12 cellular contexts compared by ENCODE assay signal in the genomic region with DNA sequence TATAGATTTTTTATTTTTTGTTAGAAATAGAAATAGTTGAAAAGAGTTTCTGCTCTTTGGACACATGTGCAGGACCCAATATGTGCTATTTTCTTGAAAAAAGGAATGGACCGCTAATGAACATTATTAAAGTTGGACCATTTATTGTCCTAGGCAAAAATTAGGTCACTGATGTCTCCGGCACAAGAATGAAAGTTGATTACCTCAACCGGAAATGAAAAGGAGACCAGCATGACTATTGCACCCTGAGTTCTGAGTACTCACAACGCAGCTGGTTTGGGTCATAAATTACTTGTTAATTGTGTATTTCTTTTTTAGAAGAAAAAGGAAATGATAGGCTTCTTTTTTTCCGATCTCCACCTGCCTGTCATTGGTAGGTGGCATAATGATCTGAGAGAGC.
DNase-seq lines count a peak whose midpoint lies in the region; ATAC-seq, FAIRE-seq and TF ChIP-seq lines count a peak whose summit lies in the region.
"Had no signal": no experiment of that assay in that cellular context is flagged by ENCODE, and none has a peak within 500 bp of the region (broad histone marks: within the 10 kb centered on the region; RNA-seq: fewer than 3 reads in every experiment).

No MANE protein-coding gene starts in this region.

- no TSS peak for BruUV-seq in GM12878 (replicated peaks; lab: Mats Ljungman, UMichigan)

- TF ChIP-seq POLR2A in GM12878 (IDR thresholded peaks at IDR 0.05; ENCODE audit: low read depth, low read length) (no peak), upper lobe of left lung (IDR thresholded peaks at IDR 0.05) (no peak)

- CTCF ChIA-PET in GM12878 (lab: Yijun Ruan, JAX): no interaction called here

- H3K4me1 ChIP-seq in GM12878 (ENCODE audit: control insufficient read depth, insufficient read depth, low read length) (peaks cover 8% of the 10 kb centered on the region; the same call in 1 of the 2 replicates), lower lobe of right lung (no peaks in the 10 kb centered on the region), upper lobe of left lung (no peaks in the 10 kb centered on the region)

- peak; percentile 61 for FAIRE-seq in GM12878 (lab: Jason Lieb, UNC)

- TF ChIP-seq RAD21 in GM12878 (IDR thresholded peaks at IDR 0.05; ENCODE audit: insufficient read depth, low read depth, low read length): no peak

- H3K9me3 ChIP-seq in GM12878 (replicated peaks; ENCODE audit: control insufficient read depth, insufficient read depth, low read length) (no peaks in the 10 kb centered on the region), lower lobe of right lung (no peaks in the 10 kb centered on the region), upper lobe of left lung (no peaks in the 10 kb centered on the region)
- H3K9me3 ChIP-seq: thoracic aorta had no signal

- in situ Hi-C loops in GM12878 (cut with MboI): no loop called here

- TF ChIP-seq CTCF in GM12878 (IDR thresholded peaks at IDR 0.05 in 2 of 3, conservative IDR thresholded peaks at IDR 0.05 in 1 of 3; ENCODE audit: control insufficient read depth in 2 of 3, extremely low read depth in 1 of 3, insufficient read depth in 1 of 3, low read depth in 3 of 3, low read length in 3 of 3): no peak
- TF ChIP-seq CTCF in lower lobe of right lung (IDR thresholded peaks at IDR 0.05): no peak
- TF ChIP-seq CTCF in upper lobe of left lung (IDR thresholded peaks at IDR 0.05): no peak

- H3K4me2 ChIP-seq in GM12878 (ENCODE audit: control insufficient read depth, insufficient read depth): no peak overlapping the region

- no peak for TF ChIP-seq EP300 in GM12878 (IDR thresholded peaks at IDR 0.05; ENCODE audit: borderline replicate concordance in 1 of 2, control insufficient read depth in 1 of 2, low read depth in 2 of 2, low read length in 2 of 2)
- no peak for TF ChIP-seq EP300 in upper lobe of left lung (IDR thresholded peaks at IDR 0.05)

- no peak overlapping the region for H3K9ac ChIP-seq in GM12878 (ENCODE audit: control insufficient read depth, insufficient read depth, low read length)

- H3K36me3 ChIP-seq in GM12878 (ENCODE audit: control insufficient read depth in 2 of 2, insufficient read depth in 2 of 2, low read length in 1 of 2): no peaks in the 10 kb centered on the region
- H3K36me3 ChIP-seq in lower lobe of right lung: no peaks in the 10 kb centered on the region
- no peaks in the 10 kb centered on the region for H3K36me3 ChIP-seq in upper lobe of left lung
- H3K36me3 ChIP-seq: thoracic aorta had no signal

- WGBS in GM12878 (ENCODE audit: insufficient coverage, insufficient replicate concordance, low lambda C conversion rate, missing lambda C conversion rate): 9% methylated on average over 5 of the region's 5 CpGs
- WGBS in upper lobe of left lung, 2 donors: 53 to 64% methylated on average over 5 of the region's 5 CpGs

- no peaks in the 10 kb centered on the region for H3K27me3 ChIP-seq in GM12878 (replicated peaks in 1 of 2; ENCODE audit: control insufficient read depth in 2 of 2, insufficient read depth in 2 of 2, low read length in 1 of 2)
- no peaks in the 10 kb centered on the region for H3K27me3 ChIP-seq in lower lobe of right lung (ENCODE audit: low read depth)
- H3K27me3 ChIP-seq in upper lobe of left lung: no peaks in the 10 kb centered on the region

- SMC1A ChIA-PET in GM12878 (lab: Charles Lee; ENCODE audit: uncharacterized antibody, unreplicated experiment): no interaction called here

- no peak overlapping the region for H3K27ac ChIP-seq in GM12878 (ENCODE audit: control insufficient read depth, insufficient read depth)
- H3K27ac ChIP-seq in lower lobe of right lung: no peak overlapping the region
- H3K27ac ChIP-seq in upper lobe of left lung: no peak overlapping the region
- H3K27ac ChIP-seq: HL-60, thoracic aorta had no signal

- H4K20me1 ChIP-seq in GM12878 (ENCODE audit: control insufficient read depth, insufficient read depth): no peaks in the 10 kb centered on the region

- POLR2A ChIA-PET in GM12878 (lab: Charles Lee): no interaction called here

- RAD21 ChIA-PET in GM12878 (lab: Charles Lee; ENCODE audit: unreplicated experiment): no interaction called here

- DNase-seq in GM12878 (ENCODE audit: low read depth, low spot score): peak; percentile 24
- DNase-seq in AG08395 (ENCODE audit: low spot score): no peak
- DNase-seq in lower lobe of right lung: no peak
- no peak for DNase-seq in NCI-H2171 treated with DMSO at 0.1 percent for 48 hours (lab: John Stamatoyannopoulos, UW)
- no peak for DNase-seq in upper lobe of left lung
- DNase-seq: midbrain, NCI-H524 had no signal

- intact Hi-C loops in GM12878 (cut with micrococcal nuclease; ENCODE audit: unreplicated experiment) (no loop called here), lower lobe of right lung (cut with DNase I) (no loop called here)

- ATAC-seq in GM18499 (IDR thresholded peaks at IDR 0.05; ENCODE audit: insufficient read depth, unreplicated experiment): peak; percentile 88
- ATAC-seq in GM21390 (IDR thresholded peaks at IDR 0.05; ENCODE audit: unreplicated experiment): peak; percentile 78
- ATAC-seq in HG03175 (IDR thresholded peaks at IDR 0.05; ENCODE audit: unreplicated experiment): peak; percentile 91
- ATAC-seq in GM12878: peak; percentile 95
- ATAC-seq in lower lobe of right lung: no peak
- no peak for ATAC-seq in upper lobe of left lung (ENCODE audit: low FRiP score in 2 of 2)

- no peak overlapping the region for H2AFZ ChIP-seq in GM12878 (ENCODE audit: control insufficient read depth, low read depth, low read length)

- H3K79me2 ChIP-seq in GM12878 (ENCODE audit: control insufficient read depth, insufficient read depth, low read length): no peaks in the 10 kb centered on the region

- H3K4me3 ChIP-seq in GM12878 (no peak overlapping the region), lower lobe of right lung (no peak overlapping the region), upper lobe of left lung (no peak overlapping the region)
- H3K4me3 ChIP-seq: thoracic aorta had no signal

TF ChIP-seq in GM12878, 131 proteins besides CTCF, POLR2A, EP300 and RAD21 (continues in another document):
- TF ChIP-seq NR2C1 (IDR thresholded peaks at IDR 0.05) (0 out of 2 replicates have a peak, but pooled peaks have one; percentile 14), MTA2 (IDR thresholded peaks at IDR 0.05; ENCODE audit: low read depth) (peak; percentile 33; the same call in 1 of the 2 replicates), MXI1 (IDR thresholded peaks at IDR 0.05; ENCODE audit: low read depth, low read length) (no peak), FOXM1 (IDR thresholded peaks at IDR 0.05; ENCODE audit: low read depth, low read length) (0 out of 2 replicates have a peak, but pooled peaks have one; percentile 38), RELA (IDR thresholded peaks at IDR 0.05; ENCODE audit: borderline replicate concordance, partially characterized antibody) (no peak), ETV6 (conservative IDR thresholded peaks at IDR 0.05 in 1 of 2, IDR thresholded peaks at IDR 0.05 in 1 of 2; ENCODE audit: borderline replicate concordance in 1 of 2, low read depth in 1 of 2) (peak in 1 of 2 experiments; percentile 83; a peak in 2 of 4 replicates), RFX5 (IDR thresholded peaks at IDR 0.05; ENCODE audit: low read depth, low read length) (no peak)
- TF ChIP-seq, protein P1, sequence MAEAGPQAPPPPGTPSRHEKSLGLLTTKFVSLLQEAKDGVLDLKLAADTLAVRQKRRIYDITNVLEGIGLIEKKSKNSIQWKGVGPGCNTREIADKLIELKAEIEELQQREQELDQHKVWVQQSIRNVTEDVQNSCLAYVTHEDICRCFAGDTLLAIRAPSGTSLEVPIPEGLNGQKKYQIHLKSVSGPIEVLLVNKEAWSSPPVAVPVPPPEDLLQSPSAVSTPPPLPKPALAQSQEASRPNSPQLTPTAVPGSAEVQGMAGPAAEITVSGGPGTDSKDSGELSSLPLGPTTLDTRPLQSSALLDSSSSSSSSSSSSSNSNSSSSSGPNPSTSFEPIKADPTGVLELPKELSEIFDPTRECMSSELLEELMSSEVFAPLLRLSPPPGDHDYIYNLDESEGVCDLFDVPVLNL (IDR thresholded peaks at IDR 0.05; ENCODE audit: low read depth, low read length): no peak
- TF ChIP-seq, protein P2, sequence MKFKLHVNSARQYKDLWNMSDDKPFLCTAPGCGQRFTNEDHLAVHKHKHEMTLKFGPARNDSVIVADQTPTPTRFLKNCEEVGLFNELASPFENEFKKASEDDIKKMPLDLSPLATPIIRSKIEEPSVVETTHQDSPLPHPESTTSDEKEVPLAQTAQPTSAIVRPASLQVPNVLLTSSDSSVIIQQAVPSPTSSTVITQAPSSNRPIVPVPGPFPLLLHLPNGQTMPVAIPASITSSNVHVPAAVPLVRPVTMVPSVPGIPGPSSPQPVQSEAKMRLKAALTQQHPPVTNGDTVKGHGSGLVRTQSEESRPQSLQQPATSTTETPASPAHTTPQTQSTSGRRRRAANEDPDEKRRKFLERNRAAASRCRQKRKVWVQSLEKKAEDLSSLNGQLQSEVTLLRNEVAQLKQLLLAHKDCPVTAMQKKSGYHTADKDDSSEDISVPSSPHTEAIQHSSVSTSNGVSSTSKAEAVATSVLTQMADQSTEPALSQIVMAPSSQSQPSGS (IDR thresholded peaks at IDR 0.05; ENCODE audit: low read length): peak; percentile 78

Comparison
In these comparisons a context has a peak if more than half of its experiments do, and no peak if none do; other contexts are left out.
1. ATAC-seq: peak in GM18499 (single experiment), GM21390 (single experiment), HG03175 (single experiment) and GM12878 (single experiment); none in lower lobe of right lung (0 of 2) and upper lobe of left lung (0 of 2).